ENCODE assay signal across 9 cellular contexts in the genomic region with DNA sequence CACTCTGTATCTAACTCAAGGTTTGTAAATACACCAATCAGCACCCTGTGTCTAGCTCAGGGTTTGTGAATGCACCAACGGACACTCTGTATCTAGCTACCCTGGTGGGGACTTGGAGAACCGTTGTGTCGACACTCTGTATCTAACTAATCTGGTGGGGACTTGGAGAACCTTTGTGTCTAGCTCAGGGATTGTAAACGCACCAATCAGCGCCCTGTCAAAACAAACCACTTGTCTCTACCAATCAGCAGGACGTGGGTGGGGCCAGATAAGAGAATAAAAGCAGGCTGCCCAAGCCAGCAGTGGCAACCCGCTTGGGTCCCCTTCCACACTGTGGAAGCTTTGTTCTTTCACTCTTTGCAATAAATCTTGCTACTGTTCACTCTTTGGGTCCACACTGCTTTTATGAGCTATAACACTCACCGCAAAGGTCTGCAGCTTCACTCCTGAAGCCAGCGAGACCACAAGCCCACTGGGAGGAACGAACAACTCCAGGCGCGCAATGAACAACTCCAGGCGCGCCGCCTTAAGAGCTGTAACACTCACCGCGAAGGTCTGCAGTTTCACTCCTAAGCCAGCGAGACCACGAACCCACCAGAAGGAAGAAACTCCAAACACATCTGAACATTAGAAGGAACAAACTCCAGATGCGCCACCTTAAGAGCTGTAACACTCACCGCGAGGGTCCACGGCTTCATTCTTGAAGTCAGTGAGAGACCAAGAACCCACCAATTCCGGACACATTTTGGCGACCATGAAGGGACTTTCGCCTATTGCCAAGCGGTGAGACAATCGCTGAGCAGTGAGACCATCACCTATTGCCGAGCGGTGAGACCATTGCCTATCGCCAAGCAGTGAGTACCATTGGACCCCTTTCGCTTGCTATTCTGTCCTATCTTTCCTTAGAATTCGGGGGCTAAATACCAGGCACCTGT. TPM values are rescaled to one million over a fixed set of nuclear protein-coding genes. Genes with fewer than 3 reads are reported as not detected.
DNase-seq lines count a peak whose midpoint lies in the region; TF ChIP-seq lines count a peak whose summit lies in the region.
"Not testable (repeated sequence)": the region's sequence is repeated elsewhere in the genome, so short reads cannot be mapped to it uniquely, and the experiment has no call there.
"Had no signal": no experiment of that assay in that cellular context is flagged by ENCODE, and none has a peak within 500 bp of the region (broad histone marks: within the 10 kb centered on the region; RNA-seq: fewer than 3 reads in every experiment).

No MANE protein-coding gene starts in this region.

- H3K4me3 ChIP-seq in Loucy (ENCODE audit: low read length, poor library complexity, severe bottlenecking) (peak overlapping the region; percentile 76), SJCRH30 (peak overlapping the region; percentile 52), mesenchymal stem cell (ENCODE audit: insufficient read depth in 1 of 2, low read depth in 1 of 2, low read length in 2 of 2) (peak overlapping the region in 1 of 2 experiments; percentile 49), neuron (ENCODE audit: low read length) (peak overlapping the region; percentile 55)

- not testable (repeated sequence) for H3K36me3 ChIP-seq in Loucy (ENCODE audit: insufficient read depth, low read length); SJCRH30; mesenchymal stem cell (ENCODE audit: control insufficient read depth in 1 of 2, insufficient read depth in 2 of 2, low read depth in 1 of 2, low read length in 2 of 2); neuron (ENCODE audit: insufficient read depth, low read length)

- H3K4ac ChIP-seq in mesenchymal stem cell (ENCODE audit: low read depth in 1 of 2, low read length in 2 of 2): not testable (repeated sequence)

- WGBS in mesenchymal stem cell: 12% methylated on average over 32 of the region's 33 CpGs

- not testable (repeated sequence) for H3K23ac ChIP-seq in mesenchymal stem cell (ENCODE audit: low read length in 2 of 2)

- H3K79me2 ChIP-seq in Loucy (ENCODE audit: insufficient read depth, low read length): peaks cover 31% of the 10 kb centered on the region

- H2BK120ac ChIP-seq in mesenchymal stem cell (ENCODE audit: low read depth, low read length): not testable (repeated sequence)

- H3K14ac ChIP-seq in mesenchymal stem cell (ENCODE audit: low read length in 2 of 2): not testable (repeated sequence)

- H3K4me1 ChIP-seq in Loucy (ENCODE audit: insufficient read depth, low read length, poor library complexity, severe bottlenecking); SJCRH30; mesenchymal stem cell (ENCODE audit: control insufficient read depth, insufficient read depth, low read depth, low read length); neuron (ENCODE audit: insufficient read depth, low read length): not testable (repeated sequence)

- not testable (repeated sequence) for H2BK12ac ChIP-seq in mesenchymal stem cell (ENCODE audit: low read length in 2 of 2)

- not testable (repeated sequence) for H2AK5ac ChIP-seq in mesenchymal stem cell (ENCODE audit: low read length, severe bottlenecking)

- H2BK15ac ChIP-seq in mesenchymal stem cell (ENCODE audit: low read depth, poor library complexity, severe bottlenecking): not testable (repeated sequence)

- peak overlapping the region; percentile 91 for H3K9ac ChIP-seq in Loucy (ENCODE audit: low read depth, low read length, poor library complexity, severe bottlenecking)
- H3K9ac ChIP-seq in mesenchymal stem cell (ENCODE audit: low read length): not testable (repeated sequence)

- H3K27me3 ChIP-seq in Loucy (ENCODE audit: insufficient read depth, low read length, poor library complexity, severe bottlenecking); SJCRH30; neuron (ENCODE audit: insufficient read depth, low read length): not testable (repeated sequence)
- H3K27me3 ChIP-seq in mesenchymal stem cell (ENCODE audit: control insufficient read depth in 1 of 2, insufficient read depth in 1 of 2, low read length in 2 of 2): peaks cover 8 to 34% of the 10 kb centered on the region in 2 experiments

- H3K9me2 ChIP-seq in Loucy (replicated peaks; ENCODE audit: low read depth, low read length): not testable (repeated sequence)

- not testable (repeated sequence) for H3F3A ChIP-seq in Loucy (ENCODE audit: low read depth)

- not testable (repeated sequence) for H4K91ac ChIP-seq in mesenchymal stem cell (ENCODE audit: low read length)

- not testable (repeated sequence) for H4K20me1 ChIP-seq in Loucy (ENCODE audit: insufficient read depth, low read length, poor library complexity, severe bottlenecking)

- H2BK5ac ChIP-seq in mesenchymal stem cell (ENCODE audit: low read depth, low read length, poor library complexity, severe bottlenecking): not testable (repeated sequence)

- not testable (repeated sequence) for H3K27ac ChIP-seq in SJCRH30; mesenchymal stem cell (ENCODE audit: low read length, poor library complexity, severe bottlenecking)

- not testable (repeated sequence) for H2AFZ ChIP-seq in Loucy (ENCODE audit: low read length); mesenchymal stem cell (ENCODE audit: low read depth, low read length)
- peak overlapping the region; percentile 88 for H2AFZ ChIP-seq in neuron (ENCODE audit: low read depth, low read length)

- not testable (repeated sequence) for TF ChIP-seq CTCF in Loucy (conservative IDR thresholded peaks at IDR 0.05; ENCODE audit: low read length)

- H3K18ac ChIP-seq in mesenchymal stem cell (ENCODE audit: low read depth in 1 of 2, low read length in 2 of 2): not testable (repeated sequence)

- not testable (repeated sequence) for H3K9me3 ChIP-seq in Loucy (ENCODE audit: insufficient read depth, low read depth, low read length); SJCRH30 (replicated peaks); mesenchymal stem cell (ENCODE audit: control insufficient read depth, low read length); neuron (ENCODE audit: low read length)

- DNase-seq in ELF-1 (ENCODE audit: low read depth, low spot score) (peak; percentile 87), ecto neural progenitor cell (ENCODE audit: low spot score) (peak; percentile 69), iPS DF 19.7 (ENCODE audit: low read depth, low spot score) (peak; percentile 80), mesenchymal stem cell (peak; percentile 37)
- DNase-seq in SJCRH30: not testable (repeated sequence)

- not testable (repeated sequence) for H3K79me1 ChIP-seq in mesenchymal stem cell (replicated peaks; ENCODE audit: low read length, poor library complexity, severe bottlenecking)

- H3K4me2 ChIP-seq in Loucy (ENCODE audit: low read depth, low read length, poor library complexity, severe bottlenecking) (peak overlapping the region; percentile 60), mesenchymal stem cell (ENCODE audit: low read length, poor library complexity, severe bottlenecking) (peak overlapping the region; percentile 9)

- H4K8ac ChIP-seq in mesenchymal stem cell (ENCODE audit: low read length): peak overlapping the region; percentile 45

RNA-seq across cellular contexts. Expression of gene NUDT8, which starts 9.8 kb away (rescaled TPM):
- 0.76 and 2.4 TPM in 2 replicates for total RNA-seq in SJCRH30 (2014; rRNA removed; shearing (Covaris generic))
- 6.9 TPM for polyA plus RNA-seq in mesenchymal stem cell (2013, experiment 1 of 2)
- 6.6 TPM for polyA plus RNA-seq in mesenchymal stem cell (2013, experiment 2 of 2)

RNA-seq across cellular contexts. Expression of gene NDUFV1, which starts 13.2 kb away (rescaled TPM):
- total RNA-seq in SJCRH30 (2014; rRNA removed; shearing (Covaris generic)): 116 and 137 TPM in 2 replicates
- polyA plus RNA-seq in mesenchymal stem cell (2013, experiment 1 of 2): 65.0 TPM
- polyA plus RNA-seq in mesenchymal stem cell (2013, experiment 2 of 2): 60.8 TPM

RNA-seq across cellular contexts. Expression of gene TBX10, which starts 19.6 kb away (rescaled TPM):
- not detected in 2 replicates for total RNA-seq in SJCRH30 (2014; rRNA removed; shearing (Covaris generic))
- not detected for polyA plus RNA-seq in mesenchymal stem cell (2013, experiment 1 of 2)
- polyA plus RNA-seq in mesenchymal stem cell (2013, experiment 2 of 2): not detected
- total RNA-seq: G401, SJSA1 had no signal

RNA-seq across cellular contexts. Expression of gene ACY3, which starts 30.6 kb away (rescaled TPM):
- 0.18 TPM in 1 of 2 replicates, not detected in the other for total RNA-seq in SJCRH30 (2014; rRNA removed; shearing (Covaris generic))
- polyA plus RNA-seq in mesenchymal stem cell (2013, experiment 1 of 2): not detected
- not detected for polyA plus RNA-seq in mesenchymal stem cell (2013, experiment 2 of 2)
- total RNA-seq: G401, SJSA1 had no signal

RNA-seq across cellular contexts. Expression of gene GSTP1, which starts 36.3 kb away (rescaled TPM):
- 192 and 275 TPM in 2 replicates for total RNA-seq in SJCRH30 (2014; rRNA removed; shearing (Covaris generic))
- polyA plus RNA-seq in mesenchymal stem cell (2013, experiment 1 of 2): 535 TPM
- 543 TPM for polyA plus RNA-seq in mesenchymal stem cell (2013, experiment 2 of 2)
